Comparison of ENCODE assay signal across 10 cellular contexts in the genomic region with DNA sequence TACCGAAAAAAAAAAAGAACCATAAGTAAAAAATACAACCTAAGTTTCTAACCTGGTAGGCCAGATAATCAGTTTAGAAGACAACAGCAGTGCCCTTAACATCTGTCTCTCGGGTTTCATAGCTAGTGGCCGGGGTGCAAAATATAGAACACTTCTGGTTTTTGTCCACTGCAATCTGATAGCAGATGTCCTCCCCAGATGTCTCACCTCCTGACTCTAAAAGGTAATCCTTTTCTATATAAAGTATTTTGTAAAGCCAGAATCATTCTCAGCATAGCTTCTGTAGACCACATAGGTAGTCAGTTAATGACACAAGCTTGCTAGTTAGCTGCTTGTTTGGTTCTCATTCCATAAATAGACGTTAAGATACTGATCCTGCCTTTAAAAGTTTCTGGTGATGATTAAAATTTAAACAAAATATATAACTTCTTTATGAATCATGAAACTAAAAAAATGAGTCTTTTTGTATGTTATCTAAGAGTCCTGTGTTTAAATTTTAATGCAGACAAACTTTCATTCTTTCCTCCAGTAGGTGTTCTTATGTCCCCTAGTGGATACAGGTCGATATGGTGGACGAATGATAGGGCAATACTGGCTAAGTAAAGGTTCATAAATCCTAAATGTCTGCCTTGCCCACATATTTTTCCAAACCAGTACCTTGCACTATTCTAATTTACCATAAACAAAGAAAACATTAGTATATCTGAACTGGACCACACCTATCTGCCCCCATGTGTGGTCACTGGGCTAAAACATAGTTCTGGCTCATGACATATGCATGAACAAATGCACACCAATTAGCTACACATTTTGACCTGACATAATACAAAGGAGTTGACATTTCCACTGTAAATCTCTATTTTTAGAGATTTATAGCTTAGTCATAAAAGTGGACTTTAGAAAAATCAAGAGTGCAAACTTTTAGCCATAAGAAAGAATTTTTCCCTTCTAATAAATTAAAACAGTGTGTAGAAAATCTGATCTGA.
DNase-seq lines count a peak whose midpoint lies in the region; ATAC-seq and TF ChIP-seq lines count a peak whose summit lies in the region.
"Had no signal": no experiment of that assay in that cellular context is flagged by ENCODE, and none has a peak within 500 bp of the region (broad histone marks: within the 10 kb centered on the region; RNA-seq: fewer than 3 reads in every experiment).

No MANE protein-coding gene starts in this region.

- H3K4me1 ChIP-seq in breast epithelium (no peaks in the 10 kb centered on the region), SJCRH30 (peaks cover 30% of the 10 kb centered on the region)

- CTCF ChIA-PET in MCF 10A (lab: Yijun Ruan, JAX) = interaction anchor here (0.6 to 0.7 kb wide), 2 partner anchors 135 to 485 kb away, joined by 3 to 4 read pairs; no protein-coding TSS in a partner anchor

- H3K27me3 Mint-ChIP-seq in MCF 10A (ENCODE audit: insufficient read depth, unreplicated experiment) = no peaks in the 10 kb centered on the region
- H3K27me3 Mint-ChIP-seq in stimulated activated naive B cell treated with anti-CD40 and anti-IgM and Interleukin-4, amounts not matched to agents 10 μg/mL and 1 μg/mL and 100 μg/mL, for 72 hours = no peaks in the 10 kb centered on the region

- ATAC-seq in HG02798 (IDR thresholded peaks at IDR 0.05; ENCODE audit: poor library complexity, unreplicated experiment) = peak; percentile 80
- no peak for ATAC-seq in stimulated activated naive B cell treated with anti-CD40 and anti-IgM and Interleukin-4, amounts not matched to agents 10 μg/mL and 1 μg/mL and 100 μg/mL, for 72 hours (replicated peaks)
- ATAC-seq in HG03135 (IDR thresholded peaks at IDR 0.05; ENCODE audit: unreplicated experiment) = no peak

- H3K36me3 ChIP-seq in breast epithelium = no peaks in the 10 kb centered on the region
- H3K36me3 ChIP-seq in SJCRH30 = no peaks in the 10 kb centered on the region

- H3K4me3 ChIP-seq in breast epithelium (no peak overlapping the region), SJCRH30 (no peak overlapping the region), retinal pigment epithelial cell (ENCODE audit: low read length) (no peak overlapping the region)

- H3K36me3 Mint-ChIP-seq in MCF 10A (ENCODE audit: insufficient read depth, unreplicated experiment) = peaks cover 18% of the 10 kb centered on the region
- H3K36me3 Mint-ChIP-seq in stimulated activated naive B cell treated with anti-CD40 and anti-IgM and Interleukin-4, amounts not matched to agents 10 μg/mL and 1 μg/mL and 100 μg/mL, for 72 hours = peaks cover 33 to 52% of the 10 kb centered on the region in 2 donors

- no peak overlapping the region for H3K4me3 Mint-ChIP-seq in MCF 10A (ENCODE audit: unreplicated experiment)
- H3K4me3 Mint-ChIP-seq in stimulated activated naive B cell treated with anti-CD40 and anti-IgM and Interleukin-4, amounts not matched to agents 10 μg/mL and 1 μg/mL and 100 μg/mL, for 72 hours = no peak overlapping the region
- H3K4me3 Mint-ChIP-seq: CD4-positive, CD25-positive, alpha-beta regulatory T cell had no signal

- no peaks in the 10 kb centered on the region for H3K9me3 Mint-ChIP-seq in MCF 10A (ENCODE audit: unreplicated experiment)
- peaks cover 11 to 12% of the 10 kb centered on the region in 2 donors for H3K9me3 Mint-ChIP-seq in stimulated activated naive B cell treated with anti-CD40 and anti-IgM and Interleukin-4, amounts not matched to agents 10 μg/mL and 1 μg/mL and 100 μg/mL, for 72 hours

- intact Hi-C loops in MCF 10A (cut with micrococcal nuclease) (loop anchor here (1.0 kb wide), 1 partner anchor 415 kb away; no protein-coding TSS in a partner anchor), breast epithelium (cut with DNase I; ENCODE audit: low total_unique reads) (no loop called here)

- no peak for TF ChIP-seq CTCF in MCF 10A (IDR thresholded peaks at IDR 0.05; ENCODE audit: unreplicated experiment)
- TF ChIP-seq CTCF in breast epithelium (IDR thresholded peaks at IDR 0.05) = no peak
- peak; percentile 4 for TF ChIP-seq CTCF in retinal pigment epithelial cell (conservative IDR thresholded peaks at IDR 0.05; ENCODE audit: low read depth, low read length)

- H3K27me3 ChIP-seq in breast epithelium (no peaks in the 10 kb centered on the region), SJCRH30 (no peaks in the 10 kb centered on the region)

- no peak overlapping the region for H3K27ac ChIP-seq in breast epithelium
- peak overlapping the region; percentile 18; the same call in 1 of the 2 replicates for H3K27ac ChIP-seq in SJCRH30

- no TSS peak for BruUV-seq in MCF 10A (replicated peaks; lab: Mats Ljungman, UMichigan)

- H3K9me3 ChIP-seq in breast epithelium (no peaks in the 10 kb centered on the region), SJCRH30 (replicated peaks) (peaks cover 16% of the 10 kb centered on the region)

- peak overlapping the region; percentile 35 for H3K27ac Mint-ChIP-seq in MCF 10A (ENCODE audit: low read depth, unreplicated experiment)
- H3K27ac Mint-ChIP-seq in stimulated activated naive B cell treated with anti-CD40 and anti-IgM and Interleukin-4, amounts not matched to agents 10 μg/mL and 1 μg/mL and 100 μg/mL, for 72 hours = no peak overlapping the region
- H3K27ac Mint-ChIP-seq: CD4-positive, CD25-positive, alpha-beta regulatory T cell had no signal

- no peak for TF ChIP-seq POLR2A in breast epithelium (IDR thresholded peaks at IDR 0.05)

- POLR2A ChIA-PET in MCF 10A (lab: Yijun Ruan, JAX) = interaction anchor here (0.7 to 1.1 kb wide), 3 partner anchors 12 to 44 kb away, joined by 3 read pairs; no protein-coding TSS in a partner anchor

- H3K4me1 Mint-ChIP-seq in MCF 10A (ENCODE audit: insufficient read depth, unreplicated experiment) = peaks cover 15% of the 10 kb centered on the region
- peaks cover 4 to 9% of the 10 kb centered on the region in 2 donors for H3K4me1 Mint-ChIP-seq in stimulated activated naive B cell treated with anti-CD40 and anti-IgM and Interleukin-4, amounts not matched to agents 10 μg/mL and 1 μg/mL and 100 μg/mL, for 72 hours

- DNase-seq in MCF 10A (ENCODE audit: unreplicated experiment) (peak; percentile 9), breast epithelium (ENCODE audit: low spot score in 2 of 2) (no peak), SJCRH30 (peak in 1 of 2 experiments; percentile 50), retinal pigment epithelial cell (ENCODE audit: low read depth) (no peak), GF-D8 (lab: John Stamatoyannopoulos, UW) (no peak)
- no peak for DNase-seq in stimulated activated naive B cell treated with anti-CD40 and anti-IgM and Interleukin-4, amounts not matched to agents 10 μg/mL and 1 μg/mL and 100 μg/mL, for 72 hours
- DNase-seq: activated T-cell treated with anti-CD3 and anti-CD28 coated beads, Interleukin-2, amount 50 U/mL, for 48 hours; CD4-positive, CD25-positive, alpha-beta regulatory T cell had no signal
